14 cellular contexts compared by ENCODE assay signal in genomic region chr14:68705741-68706283, GRCh38.
DNase-seq lines count a peak whose midpoint lies in the region; ATAC-seq and TF ChIP-seq lines count a peak whose summit lies in the region.
"Had no signal": no experiment of that assay in that cellular context is flagged by ENCODE, and none has a peak within 500 bp of the region (broad histone marks: within the 10 kb centered on the region; RNA-seq: fewer than 3 reads in every experiment).

No MANE protein-coding gene starts in this region.

- H3K36me3 ChIP-seq in right atrium auricular region (no peaks in the 10 kb centered on the region), upper lobe of right lung (no peaks in the 10 kb centered on the region)
- H3K36me3 ChIP-seq: ovary had no signal

- peaks cover 58% of the 10 kb centered on the region for H3K4me1 Mint-ChIP-seq in dendritic cell treated with granulocyte-macrophage colony-stimulating factor and Interleukin-4, amounts not matched to agents 40 ng/mL and 50 ng/mL, for 4 days (ENCODE audit: low read depth)
- peaks cover 15% of the 10 kb centered on the region for H3K4me1 Mint-ChIP-seq in activated CD4-positive, alpha-beta memory T cell treated with anti-CD3 and anti-CD28 coated beads for 36 hours (ENCODE audit: low read depth)

- no peak for TF ChIP-seq POLR2A in lower leg skin (IDR thresholded peaks at IDR 0.05)

- H3K27me3 Mint-ChIP-seq in dendritic cell treated with granulocyte-macrophage colony-stimulating factor and Interleukin-4, amounts not matched to agents 40 ng/mL and 50 ng/mL, for 4 days: peaks cover 13% of the 10 kb centered on the region
- no peaks in the 10 kb centered on the region for H3K27me3 Mint-ChIP-seq in activated CD4-positive, alpha-beta memory T cell treated with anti-CD3 and anti-CD28 coated beads for 36 hours

- H3K36me3 Mint-ChIP-seq in dendritic cell treated with granulocyte-macrophage colony-stimulating factor and Interleukin-4, amounts not matched to agents 40 ng/mL and 50 ng/mL, for 4 days (ENCODE audit: low read depth): no peaks in the 10 kb centered on the region
- H3K36me3 Mint-ChIP-seq in activated CD4-positive, alpha-beta memory T cell treated with anti-CD3 and anti-CD28 coated beads for 36 hours: no peaks in the 10 kb centered on the region

- POLR2A ChIA-PET in activated CD4-positive, alpha-beta memory T cell treated with anti-CD3 and anti-CD28 coated beads for 36 hours (lab: Charles Lee): no interaction called here

- ATAC-seq in Right ventricle myocardium inferior: peak; percentile 47
- ATAC-seq in upper lobe of right lung: peak; percentile 65
- no peak for ATAC-seq in GM21367 (IDR thresholded peaks at IDR 0.05; ENCODE audit: unreplicated experiment)
- ATAC-seq: activated CD8-positive, alpha-beta T cell treated with anti-CD3 and anti-CD28 coated beads, Interleukin-2, amount 10 ng/mL, durations not matched to agents 7 days and 5 days had no signal

- intact Hi-C loops in Right ventricle myocardium inferior (cut with DNase I): no loop called here
- intact Hi-C loops in dendritic cell treated with granulocyte-macrophage colony-stimulating factor and Interleukin-4, amounts not matched to agents 40 ng/mL and 50 ng/mL, for 4 days (cut with micrococcal nuclease): no loop called here
- intact Hi-C loops in lower leg skin (cut with DNase I; ENCODE audit: low total_unique reads): loop anchor here (5.0 kb wide), 1 partner anchor 81 kb away; no protein-coding TSS in a partner anchor
- intact Hi-C loops in upper lobe of right lung (cut with DNase I): no loop called here
- intact Hi-C loops in activated CD4-positive, alpha-beta memory T cell treated with anti-CD3 and anti-CD28 coated beads for 36 hours (cut with micrococcal nuclease): no loop called here

- H3K27ac Mint-ChIP-seq in dendritic cell treated with granulocyte-macrophage colony-stimulating factor and Interleukin-4, amounts not matched to agents 40 ng/mL and 50 ng/mL, for 4 days: peak overlapping the region; percentile 31
- H3K27ac Mint-ChIP-seq in activated CD4-positive, alpha-beta memory T cell treated with anti-CD3 and anti-CD28 coated beads for 36 hours: no peak overlapping the region
- H3K27ac Mint-ChIP-seq: activated CD8-positive, alpha-beta T cell treated with anti-CD3 and anti-CD28 coated beads, Interleukin-2, amount 10 ng/mL, durations not matched to agents 7 days and 5 days; mesothelial cell of epicardium had no signal

- no peak for DNase-seq in Right ventricle myocardium inferior (ENCODE audit: missing footprints)
- DNase-seq in right atrium auricular region (ENCODE audit: low spot score): no peak
- DNase-seq in lower leg skin (ENCODE audit: low spot score in 2 of 2): peak; percentile 65 to 88
- no peak for DNase-seq in upper lobe of right lung
- no peak for DNase-seq in activated CD4-positive, alpha-beta memory T cell treated with anti-CD3 and anti-CD28 coated beads for 36 hours
- no peak for DNase-seq in T-helper 9 cell
- DNase-seq: activated CD8-positive, alpha-beta T cell treated with anti-CD3 and anti-CD28 coated beads, Interleukin-2, amount 10 ng/mL, durations not matched to agents 7 days and 5 days; Karpas-422; NCI-H2081 treated with DMSO at 0.1 percent for 48 hours; stimulated activated CD4-positive, alpha-beta T cell treated with anti-CD3 and anti-CD28 coated beads, Interleukin-2, amount 100 ng/mL, for 24 hours had no signal

- H3K4me3 Mint-ChIP-seq in dendritic cell treated with granulocyte-macrophage colony-stimulating factor and Interleukin-4, amounts not matched to agents 40 ng/mL and 50 ng/mL, for 4 days: no peak overlapping the region
- no peak overlapping the region for H3K4me3 Mint-ChIP-seq in activated CD4-positive, alpha-beta memory T cell treated with anti-CD3 and anti-CD28 coated beads for 36 hours
- H3K4me3 Mint-ChIP-seq: activated CD8-positive, alpha-beta T cell treated with anti-CD3 and anti-CD28 coated beads, Interleukin-2, amount 10 ng/mL, durations not matched to agents 7 days and 5 days; mesothelial cell of epicardium had no signal

- H3K4me1 ChIP-seq in right atrium auricular region: peaks cover 0 to 30% of the 10 kb centered on the region in 2 donors
- peaks cover 4% of the 10 kb centered on the region for H3K4me1 ChIP-seq in upper lobe of right lung

- H3K27ac ChIP-seq in right atrium auricular region (no peak overlapping the region), upper lobe of right lung (no peak overlapping the region)
- H3K27ac ChIP-seq: ovary had no signal

- CTCF ChIA-PET in activated CD4-positive, alpha-beta memory T cell treated with anti-CD3 and anti-CD28 coated beads for 36 hours (lab: Charles Lee): no interaction called here

- H3K9me3 Mint-ChIP-seq in dendritic cell treated with granulocyte-macrophage colony-stimulating factor and Interleukin-4, amounts not matched to agents 40 ng/mL and 50 ng/mL, for 4 days: no peaks in the 10 kb centered on the region
- H3K9me3 Mint-ChIP-seq in activated CD4-positive, alpha-beta memory T cell treated with anti-CD3 and anti-CD28 coated beads for 36 hours: peaks cover 2% of the 10 kb centered on the region

- no peak for TF ChIP-seq CTCF in right atrium auricular region (IDR thresholded peaks at IDR 0.05)
- no peak for TF ChIP-seq CTCF in lower leg skin (IDR thresholded peaks at IDR 0.05)
- TF ChIP-seq CTCF in upper lobe of right lung (IDR thresholded peaks at IDR 0.05): no peak

- H3K9me3 ChIP-seq in right atrium auricular region: no peaks in the 10 kb centered on the region
- H3K9me3 ChIP-seq in upper lobe of right lung: no peaks in the 10 kb centered on the region
- H3K9me3 ChIP-seq: ovary had no signal

- 46 to 81% methylated on average over 9 to 10 of the region's 10 CpGs for WGBS in lower leg skin, 2 donors

- H3K27me3 ChIP-seq in right atrium auricular region (no peaks in the 10 kb centered on the region), upper lobe of right lung (no peaks in the 10 kb centered on the region)
- H3K27me3 ChIP-seq: ovary had no signal

- H3K4me3 ChIP-seq in right atrium auricular region (no peak overlapping the region), lower leg skin (ENCODE audit: low read depth, poor library complexity, severe bottlenecking) (no peak overlapping the region), upper lobe of right lung (no peak overlapping the region)
- H3K4me3 ChIP-seq: ovary had no signal

Comparison
In these comparisons a context has a peak if more than half of its experiments do, and no peak if none do; other contexts are left out.
1. DNase-seq: peak in lower leg skin (2 of 2); none in Right ventricle myocardium inferior (single experiment), right atrium auricular region (single experiment), upper lobe of right lung (single experiment), activated CD4-positive, alpha-beta memory T cell treated with anti-CD3 and anti-CD28 coated beads for 36 hours (single experiment) and T-helper 9 cell (single experiment).